In genomic region chr7:44971991-44972441, GRCh38 we compare ENCODE assay signal across 1 cellular context.
A peak's percentile ranks its signal among the peaks of the same experiment; 100 is the strongest.
TF ChIP-seq lines count a peak whose summit lies in the region.

No MANE protein-coding gene starts in this region.

TF ChIP-seq in HepG2, 621 proteins besides CTCF, POLR2A, EP300 and RAD21 (continued from another document and continues in another):
- no peak for TF ChIP-seq HBP1 (CRISPR knock-in tag; IDR thresholded peaks at IDR 0.05; ENCODE audit: low read depth)
- TF ChIP-seq ZZZ3 (CRISPR knock-in tag; IDR thresholded peaks at IDR 0.05; ENCODE audit: borderline replicate concordance) = no peak
- peak; percentile 57; the same call in 1 of the 2 replicates for TF ChIP-seq MIXL1 (CRISPR knock-in tag; IDR thresholded peaks at IDR 0.05)
- TF ChIP-seq ZNF724P (CRISPR knock-in tag; IDR thresholded peaks at IDR 0.05; ENCODE audit: borderline replicate concordance) = no peak
- TF ChIP-seq ZNF451 (CRISPR knock-in tag; IDR thresholded peaks at IDR 0.05) = no peak
- no peak for TF ChIP-seq LBX2 (CRISPR knock-in tag; IDR thresholded peaks at IDR 0.05; ENCODE audit: borderline replicate concordance)
- no peak for TF ChIP-seq MXD3 (CRISPR knock-in tag; IDR thresholded peaks at IDR 0.05)
- TF ChIP-seq CREB3 (CRISPR knock-in tag; IDR thresholded peaks at IDR 0.05) = no peak
- no peak for TF ChIP-seq ZNF761 (CRISPR knock-in tag; conservative IDR thresholded peaks at IDR 0.05)
- no peak for TF ChIP-seq ZNF280B (CRISPR knock-in tag; IDR thresholded peaks at IDR 0.05; ENCODE audit: borderline replicate concordance)
- no peak for TF ChIP-seq ZGPAT (CRISPR knock-in tag; IDR thresholded peaks at IDR 0.05)
- no peak for TF ChIP-seq RBFOX2 (IDR thresholded peaks at IDR 0.05; ENCODE audit: low read depth, low read length)
- TF ChIP-seq ZHX2 (IDR thresholded peaks at IDR 0.05; ENCODE audit: low read depth) = no peak
- no peak for TF ChIP-seq ZHX2 (CRISPR knock-in tag; IDR thresholded peaks at IDR 0.05; ENCODE audit: borderline replicate concordance)
- peak; percentile 41; the same call in 1 of the 2 replicates for TF ChIP-seq ZNF609 (CRISPR knock-in tag; IDR thresholded peaks at IDR 0.05; ENCODE audit: borderline replicate concordance)
- no peak for TF ChIP-seq ZNF530 (CRISPR knock-in tag; IDR thresholded peaks at IDR 0.05; ENCODE audit: low read depth)
- TF ChIP-seq HDAC2 (CRISPR knock-in tag; IDR thresholded peaks at IDR 0.05) = peak; percentile 79; the same call in 1 of the 2 replicates
- no peak for TF ChIP-seq ZNF431 (CRISPR knock-in tag; IDR thresholded peaks at IDR 0.05; ENCODE audit: borderline replicate concordance, low read depth)
- no peak for TF ChIP-seq ZNF720 (CRISPR knock-in tag; IDR thresholded peaks at IDR 0.05)
- no peak for TF ChIP-seq ZNF619 (CRISPR knock-in tag; IDR thresholded peaks at IDR 0.05)
- TF ChIP-seq NBN (conservative IDR thresholded peaks at IDR 0.05) = no peak
- no peak for TF ChIP-seq MXD4 (CRISPR knock-in tag; IDR thresholded peaks at IDR 0.05)
- TF ChIP-seq ZBTB3 (CRISPR knock-in tag; IDR thresholded peaks at IDR 0.05; ENCODE audit: borderline replicate concordance, low read depth) = no peak
- no peak for TF ChIP-seq TFDP2 (CRISPR knock-in tag; IDR thresholded peaks at IDR 0.05)
- TF ChIP-seq ZUFSP (CRISPR knock-in tag; IDR thresholded peaks at IDR 0.05; ENCODE audit: borderline replicate concordance) = no peak
- TF ChIP-seq ZNF343 (CRISPR knock-in tag; IDR thresholded peaks at IDR 0.05) = no peak
- no peak for TF ChIP-seq NFATC3 (CRISPR knock-in tag; IDR thresholded peaks at IDR 0.05)
- no peak for TF ChIP-seq STAG1 (CRISPR knock-in tag; IDR thresholded peaks at IDR 0.05)
- TF ChIP-seq ZNF205 (CRISPR knock-in tag; IDR thresholded peaks at IDR 0.05) = no peak
- peak; percentile 42; the same call in 1 of the 2 replicates for TF ChIP-seq MLX (CRISPR knock-in tag; IDR thresholded peaks at IDR 0.05)
- no peak for TF ChIP-seq ZNF672 (CRISPR knock-in tag; IDR thresholded peaks at IDR 0.05)
- TF ChIP-seq ZNF878 (CRISPR knock-in tag; IDR thresholded peaks at IDR 0.05) = no peak
- TF ChIP-seq ZBTB38 (CRISPR knock-in tag; IDR thresholded peaks at IDR 0.05) = 0 out of 2 replicates have a peak, but pooled peaks have one; percentile 25
- TF ChIP-seq ZBTB2 (CRISPR knock-in tag; IDR thresholded peaks at IDR 0.05; ENCODE audit: low read depth) = no peak
- TF ChIP-seq REPIN1 (CRISPR knock-in tag; IDR thresholded peaks at IDR 0.05; ENCODE audit: borderline replicate concordance, low read depth) = peak; percentile 42; the same call in 1 of the 2 replicates
